1 cellular context compared by ENCODE assay signal in the genomic region with DNA sequence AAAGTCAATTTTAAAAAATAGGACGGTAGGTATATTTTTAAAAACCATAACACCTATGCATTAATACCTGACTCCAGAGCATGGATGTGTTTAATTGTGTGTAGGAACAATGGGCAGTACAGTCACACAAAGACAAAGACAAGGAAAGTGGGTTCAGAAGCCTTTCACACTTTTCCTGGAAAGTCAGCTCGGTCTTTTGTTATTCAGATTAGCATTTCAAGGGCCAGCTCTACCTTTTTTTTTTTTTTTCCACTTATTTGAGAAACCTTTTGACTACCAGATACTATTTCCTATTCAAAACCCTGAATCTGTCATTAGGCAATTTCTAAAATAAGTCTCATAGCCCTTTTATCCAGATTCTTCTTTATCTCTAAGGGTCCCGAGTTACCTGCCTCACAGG.
TF ChIP-seq lines count a peak whose summit lies in the region.

No MANE protein-coding gene starts in this region.

TF ChIP-seq in WTC11, 78 proteins besides CTCF, POLR2A, EP300 and RAD21 (continued from another document):
- TF ChIP-seq ZNF532 (CRISPR knock-in tag; IDR thresholded peaks at IDR 0.05; ENCODE audit: borderline replicate concordance) (no peak), CREM (CRISPR knock-in tag; IDR thresholded peaks at IDR 0.05) (no peak), MYBL2 (CRISPR knock-in tag; IDR thresholded peaks at IDR 0.05) (no peak)
